Comparison of ENCODE assay signal across 8 cellular contexts in the genomic region with DNA sequence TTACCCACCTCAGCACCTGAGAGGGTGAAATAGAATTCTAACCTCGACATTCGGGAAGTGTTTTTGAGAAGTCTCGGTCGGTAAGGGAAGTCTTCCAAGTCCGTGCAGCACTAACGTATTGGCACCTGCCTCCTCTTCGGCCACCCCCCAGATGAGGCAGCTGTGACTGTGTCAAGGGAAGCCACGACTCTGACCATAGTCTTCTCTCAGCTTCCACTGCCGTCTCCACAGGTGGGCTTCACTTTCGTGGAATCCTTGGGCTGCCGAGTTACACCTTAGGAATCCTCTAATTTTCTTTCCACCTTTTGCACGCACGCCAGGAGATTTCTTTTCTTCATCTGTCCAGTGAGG. TPM values are rescaled to one million over a fixed set of nuclear protein-coding genes. Genes with fewer than 3 reads are reported as not detected.
DNase-seq lines count a peak whose midpoint lies in the region; ATAC-seq, FAIRE-seq and TF ChIP-seq lines count a peak whose summit lies in the region.

No MANE protein-coding gene starts in this region.

- no peaks in the 10 kb centered on the region for H3K9me2 ChIP-seq in DOHH2 (replicated peaks; ENCODE audit: control insufficient read depth, low read length)

- H3K79me2 ChIP-seq in DOHH2 (ENCODE audit: control insufficient read depth, low read length) = peaks cover 17% of the 10 kb centered on the region

- no peaks in the 10 kb centered on the region for H3K27me3 ChIP-seq in DOHH2 (ENCODE audit: control insufficient read depth, low read length)
- H3K27me3 ChIP-seq in mucosa of stomach (ENCODE audit: control insufficient read depth, insufficient read depth, low read length) = no peaks in the 10 kb centered on the region

- peak; percentile 58 for FAIRE-seq in H54 (lab: Jason Lieb, UNC)

- no peak for DNase-seq in H54 (ENCODE audit: insufficient read length, low spot score)
- DNase-seq in NOMO-1 treated with DMSO at 0.1 percent for 48 hours (lab: John Stamatoyannopoulos, UW; ENCODE audit: unreplicated experiment) = peak; percentile 51
- peak; percentile 25 for DNase-seq in dermis blood vessel endothelial cell
- no peak for DNase-seq in cerebellar cortex (ENCODE audit: low spot score)
- DNase-seq in NCI-H2107 (lab: John Stamatoyannopoulos, UW) = no peak

- no peak for TF ChIP-seq CTCF in DOHH2 (IDR thresholded peaks at IDR 0.05; ENCODE audit: low read depth, low read length, poor library complexity, severe bottlenecking)

- H3K27ac ChIP-seq in DOHH2 (ENCODE audit: low read depth, low read length) = peak overlapping the region; percentile 58

- H3K4me1 ChIP-seq in DOHH2 (ENCODE audit: control insufficient read depth, low read length) (peaks cover 15% of the 10 kb centered on the region), mucosa of stomach (ENCODE audit: control insufficient read depth, insufficient read depth, low read length) (peaks cover 28% of the 10 kb centered on the region)

- no peaks in the 10 kb centered on the region for H4K20me1 ChIP-seq in DOHH2 (ENCODE audit: control insufficient read depth, insufficient read depth, low read depth, low read length)

- H3F3A ChIP-seq in DOHH2 (ENCODE audit: control insufficient read depth, insufficient read depth) = peaks cover 26% of the 10 kb centered on the region

- ATAC-seq in HG03565 (IDR thresholded peaks at IDR 0.05; ENCODE audit: unreplicated experiment) = no peak

- no peaks in the 10 kb centered on the region for H3K9me3 ChIP-seq in DOHH2 (ENCODE audit: control insufficient read depth, insufficient read depth, low read length)
- no peaks in the 10 kb centered on the region for H3K9me3 ChIP-seq in mucosa of stomach (ENCODE audit: control insufficient read depth, low read length)

- H3K4me3 ChIP-seq in DOHH2 (ENCODE audit: low read length) = peak overlapping the region; percentile 94
- H3K4me3 ChIP-seq in mucosa of stomach (ENCODE audit: low read length) = peak overlapping the region; percentile 75

- H3K36me3 ChIP-seq in DOHH2 (ENCODE audit: control insufficient read depth, low read length) (peaks cover 49% of the 10 kb centered on the region), mucosa of stomach (ENCODE audit: control insufficient read depth, insufficient read depth, low read length) (peaks cover 12% of the 10 kb centered on the region)

- no peak for TF ChIP-seq POLR2A in H54 (IDR thresholded peaks at IDR 0.05; ENCODE audit: low read depth, low read length)

- H3K4me2 ChIP-seq in DOHH2 (ENCODE audit: low read length) = peak overlapping the region; percentile 85

- peak overlapping the region; percentile 96 for H3K9ac ChIP-seq in mucosa of stomach (ENCODE audit: low read length)

RNA-seq across cellular contexts. Expression of a gene that starts 0.8 kb away (rescaled TPM):
- 151 and 157 TPM in 2 replicates for total RNA-seq in dermis blood vessel endothelial cell

RNA-seq across cellular contexts. Expression of a gene that starts 34.8 kb away (rescaled TPM):
- not detected in 2 replicates for total RNA-seq in dermis blood vessel endothelial cell

RNA-seq across cellular contexts. Expression of a gene that starts 52.6 kb away (rescaled TPM):
- 21.3 and 21.4 TPM in 2 replicates for total RNA-seq in dermis blood vessel endothelial cell

Comparison
In these comparisons a context has a peak if more than half of its experiments do, and no peak if none do; other contexts are left out.
1. DNase-seq: peak in NOMO-1 treated with DMSO at 0.1 percent for 48 hours (single experiment) and dermis blood vessel endothelial cell (single experiment); none in H54 (single experiment), cerebellar cortex (single experiment) and NCI-H2107 (single experiment).